Comparison of ENCODE assay signal across 1 cellular context in the genomic region with DNA sequence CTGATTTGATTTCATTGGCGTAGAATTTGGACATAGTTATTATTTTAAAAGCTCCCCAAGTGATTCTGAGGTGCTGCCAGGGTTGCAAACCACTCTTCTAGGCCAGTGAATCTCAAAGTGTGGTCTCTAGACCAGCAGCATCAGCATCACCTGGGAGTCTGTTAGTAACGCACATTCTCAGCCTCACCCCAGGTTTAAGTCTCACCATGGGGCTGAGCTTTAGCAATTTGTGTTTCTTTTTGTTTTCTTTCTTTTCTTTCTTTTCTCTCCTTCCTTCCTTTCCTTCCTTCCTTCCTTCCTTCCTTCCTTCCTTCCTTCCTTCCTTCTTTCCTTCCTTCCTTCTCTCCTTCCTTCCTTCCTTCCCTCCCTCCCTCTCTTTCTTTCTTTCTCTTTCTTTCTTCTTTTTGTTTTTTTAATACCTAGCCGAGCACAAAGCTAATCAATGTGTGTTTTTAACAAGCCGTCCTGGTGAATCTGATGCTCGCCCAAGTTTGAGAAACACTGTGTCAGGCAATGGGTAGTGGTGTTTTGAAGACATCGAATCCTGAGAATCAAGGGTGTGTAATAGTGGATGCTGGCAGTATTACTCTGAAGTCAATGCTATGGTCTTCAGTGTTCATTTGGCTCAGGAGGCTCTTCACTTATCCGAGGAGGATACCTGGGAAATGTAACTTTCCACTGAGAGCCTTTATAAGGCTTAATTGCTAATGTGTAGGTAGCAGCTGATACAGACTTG.
TF ChIP-seq lines count a peak whose summit lies in the region.

No MANE protein-coding gene starts in this region.

TF ChIP-seq in endothelial cell of umbilical vein, 7 proteins besides CTCF, POLR2A, EP300 and RAD21:
- TF ChIP-seq MYC (IDR thresholded peaks at IDR 0.05; ENCODE audit: low read depth, low read length), result no peak
- no peak for TF ChIP-seq FOS (IDR thresholded peaks at IDR 0.05; ENCODE audit: borderline replicate concordance, insufficient read depth, low read length)
- no peak for TF ChIP-seq POLR2AphosphoS5 (IDR thresholded peaks at IDR 0.05; ENCODE audit: insufficient read depth, low read depth, low read length)
- no peak for TF ChIP-seq GATA2 (IDR thresholded peaks at IDR 0.05; ENCODE audit: insufficient read depth, insufficient read length, low read depth, low read length)
- no peak for TF ChIP-seq JUN (IDR thresholded peaks at IDR 0.05; ENCODE audit: borderline replicate concordance, insufficient read depth, insufficient read length, low read depth)
- TF ChIP-seq EZH2 (IDR thresholded peaks at IDR 0.05; ENCODE audit: borderline replicate concordance, low read depth, low read length, severe bottlenecking), result no peak
- TF ChIP-seq MAX (IDR thresholded peaks at IDR 0.05; ENCODE audit: insufficient read depth, insufficient read length), result no peak
